Comparison of ENCODE assay signal across 1 cellular context in the genomic region with DNA sequence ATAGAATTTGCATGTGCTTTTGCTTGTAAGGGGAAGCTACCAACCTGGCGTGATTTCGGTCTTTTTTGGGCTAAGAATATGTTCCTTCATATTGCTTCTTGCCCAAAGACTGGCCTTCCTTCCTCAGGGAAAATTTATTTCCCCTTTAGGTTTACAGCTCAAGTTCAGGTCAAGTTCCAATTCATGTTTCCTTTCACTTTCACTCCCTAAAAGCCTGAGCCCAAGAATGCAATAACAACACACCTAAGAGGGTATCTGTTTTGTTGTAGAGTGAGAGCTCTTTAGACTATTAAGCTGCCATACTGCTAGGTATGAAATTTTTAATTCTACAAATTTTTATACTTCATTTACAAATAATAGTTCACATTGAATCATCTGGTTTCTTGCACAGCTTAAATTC.
TF ChIP-seq lines count a peak whose summit lies in the region.

No MANE protein-coding gene starts in this region.

TF ChIP-seq in endothelial cell of umbilical vein, 7 proteins besides CTCF, POLR2A, EP300 and RAD21 (continued from another document):
- no peak for TF ChIP-seq POLR2AphosphoS5 (IDR thresholded peaks at IDR 0.05; ENCODE audit: insufficient read depth, low read depth, low read length)
- TF ChIP-seq FOS (IDR thresholded peaks at IDR 0.05; ENCODE audit: borderline replicate concordance, insufficient read depth, low read length): no peak
- TF ChIP-seq EZH2 (IDR thresholded peaks at IDR 0.05; ENCODE audit: borderline replicate concordance, low read depth, low read length, severe bottlenecking): no peak
